21 cellular contexts compared by ENCODE assay signal in genomic region chr9:107214915-107215314, GRCh38.
DNase-seq lines count a peak whose midpoint lies in the region; ATAC-seq, FAIRE-seq and TF ChIP-seq lines count a peak whose summit lies in the region.
"Had no signal": no experiment of that assay in that cellular context is flagged by ENCODE, and none has a peak within 500 bp of the region (broad histone marks: within the 10 kb centered on the region; RNA-seq: fewer than 3 reads in every experiment).

No MANE protein-coding gene starts in this region.

- TF ChIP-seq POLR2A in thyroid gland (IDR thresholded peaks at IDR 0.05) = no peak

- TF ChIP-seq CTCF in fibroblast of the aortic adventitia (IDR thresholded peaks at IDR 0.05; ENCODE audit: insufficient read depth, low read length) (no peak), thyroid gland (IDR thresholded peaks at IDR 0.05) (no peak)

- H3K4me1 ChIP-seq in SJSA1 (replicated peaks) = peaks cover 39% of the 10 kb centered on the region
- peaks cover 0 to 28% of the 10 kb centered on the region in 2 donors for H3K4me1 ChIP-seq in thyroid gland

- H3K27me3 ChIP-seq in SJSA1 (replicated peaks) (no peaks in the 10 kb centered on the region), thyroid gland (no peaks in the 10 kb centered on the region)
- H3K27me3 ChIP-seq: heart right ventricle had no signal

- H3K27ac ChIP-seq in SJSA1 (peak overlapping the region; percentile 80; the same call in 1 of the 2 replicates), thyroid gland (peak overlapping the region in 2 of 3 donors; percentile 68 to 72)
- H3K27ac ChIP-seq: heart right ventricle had no signal

- intact Hi-C loops in thyroid gland (cut with DNase I) = no loop called here

- DNase-seq in SJSA1 (ENCODE audit: low read depth in 1 of 2, low spot score in 2 of 2) = peak in 1 of 2 experiments; percentile 50
- peak; percentile 54 for DNase-seq in fibroblast of the aortic adventitia (ENCODE audit: low read depth)
- DNase-seq in thyroid gland = peak; percentile 8 to 20
- no peak for DNase-seq in activated effector memory CD4-positive, alpha-beta T cell treated with anti-CD3 and anti-CD28 coated beads, Interleukin-2, amount 50 U/mL, for 16 hours
- DNase-seq in UCSD-AML1 (lab: John Stamatoyannopoulos, UW; ENCODE audit: unreplicated experiment) = no peak
- DNase-seq: activated T-cell treated with anti-CD3 and anti-CD28 coated beads, Interleukin-2, amount 50 U/mL, for 1 hour; C1 segment of cervical spinal cord; GOT3; heart right ventricle; kidney; NCI-H1417; NCI-H2171; NCI-H774; right cardiac atrium; stimulated activated CD4-positive, alpha-beta T cell treated with anti-CD3 and anti-CD28 coated beads, Interleukin-2, amount 100 ng/mL, for 24 hours had no signal

- peak; percentile 53 for FAIRE-seq in G401.6 (lab: Jason Lieb, UNC)
- FAIRE-seq: bronchial epithelial cell, K562, kidney, TTC549 had no signal

- H3K4me3 ChIP-seq in SJSA1 (no peak overlapping the region), fibroblast of the aortic adventitia (ENCODE audit: low read depth, low read length) (no peak overlapping the region), thyroid gland (replicated peaks in 1 of 3) (no peak overlapping the region)
- H3K4me3 ChIP-seq: heart right ventricle, K562 had no signal

- 59 to 60% methylated on average over 2 of the region's 2 CpGs for WGBS in thyroid gland, 2 donors

- no peaks in the 10 kb centered on the region for H3K9me3 ChIP-seq in SJSA1 (replicated peaks)
- H3K9me3 ChIP-seq in thyroid gland = no peaks in the 10 kb centered on the region
- H3K9me3 ChIP-seq: heart right ventricle had no signal

- no peaks in the 10 kb centered on the region for H3K36me3 ChIP-seq in SJSA1
- no peaks in the 10 kb centered on the region for H3K36me3 ChIP-seq in thyroid gland
- H3K36me3 ChIP-seq: heart right ventricle had no signal

- ATAC-seq in HG03045 (IDR thresholded peaks at IDR 0.05; ENCODE audit: unreplicated experiment) = no peak
- ATAC-seq: heart right ventricle, K562, Panc1, right cardiac atrium had no signal

Comparison
In these comparisons a context has a peak if more than half of its experiments do, and no peak if none do; other contexts are left out.
1. DNase-seq: peak in fibroblast of the aortic adventitia (single experiment) and thyroid gland (2 of 2); none in activated effector memory CD4-positive, alpha-beta T cell treated with anti-CD3 and anti-CD28 coated beads, Interleukin-2, amount 50 U/mL, for 16 hours (single experiment) and UCSD-AML1 (single experiment).